Comparison of ENCODE assay signal across 16 cellular contexts in the genomic region with DNA sequence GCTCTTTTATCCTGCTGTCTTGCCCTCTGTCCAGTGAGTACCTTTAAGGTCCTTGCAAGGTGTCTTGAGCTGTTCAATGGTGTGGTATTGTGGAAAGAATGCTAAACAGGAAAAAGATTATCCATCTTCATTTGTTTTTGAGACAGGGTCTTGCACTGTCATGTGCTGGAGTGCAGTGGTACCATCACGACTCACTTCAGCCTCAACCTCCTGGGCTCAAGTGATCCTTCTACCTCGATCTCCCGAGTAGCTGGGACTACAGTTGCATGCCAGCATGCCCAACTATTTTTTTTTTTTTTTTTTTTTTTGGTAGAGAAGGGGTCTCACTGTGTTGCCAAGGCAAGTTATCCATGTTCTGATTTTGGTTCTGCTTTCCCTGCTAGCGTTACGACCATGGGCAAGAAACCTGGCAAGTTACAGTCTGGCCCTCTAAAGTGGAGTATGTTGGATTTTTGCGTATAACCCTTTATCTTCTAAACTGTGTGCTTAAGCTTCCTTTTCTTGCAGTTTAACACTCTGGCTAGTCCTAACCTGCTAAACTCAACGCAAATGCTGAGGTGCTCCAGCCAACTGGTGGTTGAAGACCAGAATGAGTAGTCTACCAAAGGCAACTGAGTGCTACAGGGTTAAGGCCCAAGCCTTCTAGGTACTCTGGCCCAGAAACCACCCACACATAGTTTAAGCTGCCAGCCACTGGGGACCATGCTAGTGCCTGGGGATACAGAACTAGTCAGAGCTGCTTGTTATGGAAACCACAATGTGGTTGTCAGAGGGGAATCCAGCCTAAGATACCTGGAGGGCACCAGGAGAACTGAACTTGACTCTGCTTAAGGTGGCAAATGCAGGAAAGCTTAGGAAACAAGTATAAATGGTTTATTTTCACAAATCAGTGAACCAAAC. TPM values are rescaled to one million over a fixed set of nuclear protein-coding genes. Genes with fewer than 3 reads are reported as not detected.
A peak's percentile ranks its signal among the peaks of the same experiment; 100 is the strongest.
DNase-seq lines count a peak whose midpoint lies in the region; ATAC-seq and TF ChIP-seq lines count a peak whose summit lies in the region.
"Had no signal": no experiment of that assay in that cellular context is flagged by ENCODE, and none has a peak within 500 bp of the region (broad histone marks: within the 10 kb centered on the region; RNA-seq: fewer than 3 reads in every experiment).

No MANE protein-coding gene starts in this region.

- no peaks in the 10 kb centered on the region for H3K27me3 ChIP-seq in HCT116 (ENCODE audit: insufficient read depth, low read length)
- H3K27me3 ChIP-seq: adrenal gland, left lung, thyroid gland had no signal

- no peak overlapping the region for H3K9ac ChIP-seq in HCT116 (ENCODE audit: low read length)

- no peak for TF ChIP-seq POLR2A in HCT116 (IDR thresholded peaks at IDR 0.05; ENCODE audit: borderline replicate concordance, extremely low read depth, insufficient read depth, insufficient read length)

- POLR2A ChIA-PET in HCT116 (lab: Charles Lee): interaction anchor here (0.7 to 3.9 kb wide), 2 partner anchors 8 to 194 kb away, joined by 3 to 15 read pairs; partner anchors contain the start of gene RPL11
- POLR2A ChIA-PET in activated CD8-positive, alpha-beta T cell treated with anti-CD3 and anti-CD28 coated beads, Interleukin-2, amount 10 ng/mL, durations not matched to agents 7 days and 5 days (lab: Charles Lee): interaction anchor here (2.0 kb wide), 1 partner anchor 8 kb away, joined by 6 read pairs; the partner anchor contains the start of gene RPL11
- POLR2A ChIA-PET in naive thymus-derived CD8-positive, alpha-beta T cell (lab: Charles Lee): interaction anchor here (0.6 to 1.6 kb wide), 2 partner anchors 8 to 47 kb away, joined by 3 read pairs; partner anchors contain the start of gene RPL11

- no peak overlapping the region for H3K4me2 ChIP-seq in HCT116 (ENCODE audit: low read length)

- H3K27ac Mint-ChIP-seq in activated CD8-positive, alpha-beta T cell treated with anti-CD3 and anti-CD28 coated beads, Interleukin-2, amount 10 ng/mL, durations not matched to agents 7 days and 5 days: no peak overlapping the region
- peak overlapping the region; percentile 45 for H3K27ac Mint-ChIP-seq in memory B cell
- H3K27ac Mint-ChIP-seq in naive thymus-derived CD8-positive, alpha-beta T cell: no peak overlapping the region
- H3K27ac Mint-ChIP-seq: CD8-positive, alpha-beta T cell; T-helper 1 cell treated with Interleukin-12 subunit alpha and Interleukin-12 subunit beta and Interleukin-4 antibody, amounts not matched to agents 30 μg/mL and 1 μg/mL, for 36 hours had no signal

- H3K27me3 Mint-ChIP-seq in activated CD8-positive, alpha-beta T cell treated with anti-CD3 and anti-CD28 coated beads, Interleukin-2, amount 10 ng/mL, durations not matched to agents 7 days and 5 days (ENCODE audit: low read depth): no peaks in the 10 kb centered on the region
- no peaks in the 10 kb centered on the region for H3K27me3 Mint-ChIP-seq in memory B cell
- no peaks in the 10 kb centered on the region for H3K27me3 Mint-ChIP-seq in naive thymus-derived CD8-positive, alpha-beta T cell

- no peaks in the 10 kb centered on the region for H3K9me2 ChIP-seq in HCT116 (ENCODE audit: insufficient read depth)

- H3K9me3 ChIP-seq in HCT116 (ENCODE audit: control insufficient read depth in 1 of 2, insufficient read depth in 1 of 2, low read depth in 1 of 2, low read length in 2 of 2): no peaks in the 10 kb centered on the region
- H3K9me3 ChIP-seq: adrenal gland, left lung, thyroid gland had no signal

- DNase-seq in DMS 273 (lab: John Stamatoyannopoulos, UW; ENCODE audit: unreplicated experiment): peak; percentile 25
- DNase-seq in DMS 273 treated with DMSO at 0.1 percent for 48 hours (lab: John Stamatoyannopoulos, UW): no peak
- DNase-seq in HCT116 (ENCODE audit: low read depth, low spot score): no peak
- no peak for DNase-seq in activated CD8-positive, alpha-beta T cell treated with anti-CD3 and anti-CD28 coated beads, Interleukin-2, amount 10 ng/mL, durations not matched to agents 7 days and 5 days
- DNase-seq in memory B cell (ENCODE audit: low spot score in 2 of 2): no peak
- DNase-seq in hypothalamus (lab: John Stamatoyannopoulos, UW): no peak
- no peak for DNase-seq in naive thymus-derived CD8-positive, alpha-beta T cell
- DNase-seq: adrenal gland; CD8-positive, alpha-beta T cell; left lung; NCI-H1105; thyroid gland had no signal

- BruUV-seq in HCT116 (replicated peaks; lab: Mats Ljungman, UMichigan): no TSS peak

- no peak for TF ChIP-seq CTCF in HCT116 (IDR thresholded peaks at IDR 0.05 in 2 of 3, conservative IDR thresholded peaks at IDR 0.05 in 1 of 3; ENCODE audit: borderline replicate concordance in 1 of 3, insufficient read depth in 1 of 3, low read depth in 2 of 3, low read length in 2 of 3)

- 0 out of 4 replicates have a peak, but pooled peaks cover 0 to 4% of the 10 kb centered on the region in 2 experiments for H3K4me1 ChIP-seq in HCT116 (ENCODE audit: control insufficient read depth in 1 of 2, insufficient read depth in 2 of 2, low read length in 2 of 2)

- H3K36me3 ChIP-seq in HCT116 (ENCODE audit: control insufficient read depth in 1 of 2, insufficient read depth in 2 of 2, low read length in 2 of 2): peaks cover 77 to 80% of the 10 kb centered on the region in 2 experiments

- RAD21 ChIA-PET in HCT116 (lab: Charles Lee; ENCODE audit: low non-redundant PET in 1 of 2, low total read pairs in 2 of 2, uncharacterized antibody in 2 of 2, unreplicated experiment in 2 of 2): no interaction called here

- no peak overlapping the region for H2AFZ ChIP-seq in HCT116 (ENCODE audit: low read depth, low read length, poor library complexity, severe bottlenecking)

- H3K27ac ChIP-seq in HCT116 (ENCODE audit: low read depth, low read length): no peak overlapping the region
- H3K27ac ChIP-seq: 22Rv1, adrenal gland, left lung, thyroid gland had no signal

- ATAC-seq in HCT116 (peak; percentile 21; the same call in 1 of the 2 replicates), memory B cell (ENCODE audit: low read depth) (peak; percentile 42), HG03378 (IDR thresholded peaks at IDR 0.05; ENCODE audit: unreplicated experiment) (no peak)
- ATAC-seq in activated CD8-positive, alpha-beta T cell treated with anti-CD3 and anti-CD28 coated beads, Interleukin-2, amount 10 ng/mL, durations not matched to agents 7 days and 5 days: peak; percentile 50
- no peak for ATAC-seq in naive thymus-derived CD8-positive, alpha-beta T cell
- ATAC-seq: CD8-positive, alpha-beta T cell; left lung had no signal

- no peak overlapping the region for H3K4me3 Mint-ChIP-seq in activated CD8-positive, alpha-beta T cell treated with anti-CD3 and anti-CD28 coated beads, Interleukin-2, amount 10 ng/mL, durations not matched to agents 7 days and 5 days
- H3K4me3 Mint-ChIP-seq in memory B cell: no peak overlapping the region
- no peak overlapping the region for H3K4me3 Mint-ChIP-seq in naive thymus-derived CD8-positive, alpha-beta T cell
- H3K4me3 Mint-ChIP-seq: CD8-positive, alpha-beta T cell; T-helper 1 cell treated with Interleukin-12 subunit alpha and Interleukin-12 subunit beta and Interleukin-4 antibody, amounts not matched to agents 30 μg/mL and 1 μg/mL, for 36 hours had no signal

- CTCF ChIA-PET in HCT116 (lab: Charles Lee): interaction anchor here (1.1 kb wide), 1 partner anchor 79 kb away, joined by 5 read pairs; the partner anchor contains the start of gene PITHD1
- CTCF ChIA-PET in activated CD8-positive, alpha-beta T cell treated with anti-CD3 and anti-CD28 coated beads, Interleukin-2, amount 10 ng/mL, durations not matched to agents 7 days and 5 days (lab: Charles Lee): interaction anchor here (0.9 to 1.5 kb wide), 5 partner anchors 7 to 211 kb away, joined by 3 to 8 read pairs (median 4); partner anchors contain the start of gene RPL11

- no peaks in the 10 kb centered on the region for H3K9me3 Mint-ChIP-seq in activated CD8-positive, alpha-beta T cell treated with anti-CD3 and anti-CD28 coated beads, Interleukin-2, amount 10 ng/mL, durations not matched to agents 7 days and 5 days (ENCODE audit: insufficient read depth)
- H3K9me3 Mint-ChIP-seq in memory B cell: no peaks in the 10 kb centered on the region
- H3K9me3 Mint-ChIP-seq in naive thymus-derived CD8-positive, alpha-beta T cell: no peaks in the 10 kb centered on the region
- H3K9me3 Mint-ChIP-seq: CD8-positive, alpha-beta T cell; neural crest cell; T-helper 1 cell treated with Interleukin-12 subunit alpha and Interleukin-12 subunit beta and Interleukin-4 antibody, amounts not matched to agents 30 μg/mL and 1 μg/mL, for 36 hours had no signal

- peaks cover 66% of the 10 kb centered on the region for H4K20me1 ChIP-seq in HCT116 (ENCODE audit: insufficient read depth)

- TF ChIP-seq RAD21 in HCT116 (IDR thresholded peaks at IDR 0.05; ENCODE audit: low read depth): no peak

- peaks cover 93% of the 10 kb centered on the region for H3K79me2 ChIP-seq in HCT116 (ENCODE audit: insufficient read depth, low read length)

- intact Hi-C loops in HCT116 (cut with micrococcal nuclease): no loop called here

- H3K4me1 Mint-ChIP-seq in activated CD8-positive, alpha-beta T cell treated with anti-CD3 and anti-CD28 coated beads, Interleukin-2, amount 10 ng/mL, durations not matched to agents 7 days and 5 days (ENCODE audit: low read depth): peaks cover 46% of the 10 kb centered on the region
- peaks cover 20% of the 10 kb centered on the region for H3K4me1 Mint-ChIP-seq in memory B cell
- peaks cover 19 to 53% (median 42%) of the 10 kb centered on the region in 4 donors for H3K4me1 Mint-ChIP-seq in naive thymus-derived CD8-positive, alpha-beta T cell

- H3K4me3 ChIP-seq in HCT116 (replicated peaks in 1 of 2; ENCODE audit: low read depth in 1 of 2, low read length in 2 of 2): no peak overlapping the region
- H3K4me3 ChIP-seq: adrenal gland, left lung, thyroid gland had no signal

- H3K36me3 Mint-ChIP-seq in activated CD8-positive, alpha-beta T cell treated with anti-CD3 and anti-CD28 coated beads, Interleukin-2, amount 10 ng/mL, durations not matched to agents 7 days and 5 days (ENCODE audit: low read depth): peaks cover 74% of the 10 kb centered on the region
- peaks cover 29% of the 10 kb centered on the region for H3K36me3 Mint-ChIP-seq in memory B cell
- peaks cover under 1 to 87% (median 16%) of the 10 kb centered on the region in 3 donors for H3K36me3 Mint-ChIP-seq in naive thymus-derived CD8-positive, alpha-beta T cell

TF ChIP-seq in HCT116, 20 proteins besides CTCF, POLR2A, EP300 and RAD21 (continues in another document):
- no peak for TF ChIP-seq EZH2 (IDR thresholded peaks at IDR 0.05)

RNA-seq across cellular contexts. Expression of gene RPL11, which starts 7.9 kb away (rescaled TPM):
- 1,262 TPM for total RNA-seq in HCT116 (2021; ENCODE audit: unreplicated experiment)
- polyA plus RNA-seq in HCT116 (2012): 2,336 and 2,697 TPM in 2 replicates
- 1,000 to 10,000 TPM; 1,096 to 1,128 TPM for total RNA-seq in activated CD8-positive, alpha-beta T cell treated with anti-CD3 and anti-CD28 coated beads, Interleukin-2, amount 10 ng/mL, durations not matched to agents 7 days and 5 days
- 1,000 to 10,000 TPM; 2,047 to 2,067 TPM for total RNA-seq in naive thymus-derived CD8-positive, alpha-beta T cell
- polyA plus RNA-seq in naive thymus-derived CD8-positive, alpha-beta T cell: 1,000 to 10,000 TPM; 1,566 to 1,847 (median 1,638) TPM

RNA-seq across cellular contexts. Expression of gene ELOA, which starts 43.7 kb away (rescaled TPM):
- total RNA-seq in HCT116 (2021; ENCODE audit: unreplicated experiment): 39.3 TPM
- polyA plus RNA-seq in HCT116 (2012): 12.8 and 14.9 TPM in 2 replicates
- total RNA-seq in activated CD8-positive, alpha-beta T cell treated with anti-CD3 and anti-CD28 coated beads, Interleukin-2, amount 10 ng/mL, durations not matched to agents 7 days and 5 days: 10 to 100 TPM; 29.2 to 31.0 TPM
- total RNA-seq in naive thymus-derived CD8-positive, alpha-beta T cell: 10 to 100 TPM; 27.0 to 27.6 TPM
- 10 to 100 TPM; 17.0 to 26.4 (median 19.1) TPM for polyA plus RNA-seq in naive thymus-derived CD8-positive, alpha-beta T cell

Comparison
In these comparisons a context has a peak if more than half of its experiments do, and no peak if none do; other contexts are left out.
1. ATAC-seq: peak in HCT116 (single experiment), activated CD8-positive, alpha-beta T cell treated with anti-CD3 and anti-CD28 coated beads, Interleukin-2, amount 10 ng/mL, durations not matched to agents 7 days and 5 days (single experiment) and memory B cell (single experiment); none in HG03378 (single experiment) and naive thymus-derived CD8-positive, alpha-beta T cell (0 of 2).